In genomic region chr3:150547045-150547753, GRCh38 we compare ENCODE assay signal across 8 cellular contexts. TPM values are rescaled to one million over a fixed set of nuclear protein-coding genes. Genes with fewer than 3 reads are reported as not detected.
DNase-seq lines count a peak whose midpoint lies in the region; ATAC-seq lines count a peak whose summit lies in the region.

No MANE protein-coding gene starts in this region.

- H3K4me1 ChIP-seq in esophagus (ENCODE audit: control insufficient read depth in 2 of 2, insufficient read depth in 2 of 2, low read length in 1 of 2): no peaks in the 10 kb centered on the region

- intact Hi-C loops in activated CD4-positive, alpha-beta T cell treated with anti-CD3 and anti-CD28 coated beads, Interleukin-2, amount 10 ng/mL, durations not matched to agents 24 days and 14 days (cut with micrococcal nuclease): loop anchor here (2.0 kb wide), 3 partner anchors 36 to 844 kb away; partner anchors contain the start of gene GPR171

- H3K9me3 ChIP-seq in esophagus (ENCODE audit: control insufficient read depth in 2 of 2, insufficient read depth in 1 of 2, low read depth in 1 of 2, low read length in 1 of 2): no peaks in the 10 kb centered on the region

- ATAC-seq in GM18519 (IDR thresholded peaks at IDR 0.05; ENCODE audit: low FRiP score, unreplicated experiment): no peak

- no peaks in the 10 kb centered on the region for H3K27me3 Mint-ChIP-seq in activated CD4-positive, alpha-beta T cell treated with anti-CD3 and anti-CD28 coated beads, Interleukin-2, amount 10 ng/mL, durations not matched to agents 24 days and 14 days

- no peak for DNase-seq in activated CD4-positive, alpha-beta T cell treated with anti-CD3 and anti-CD28 coated beads, Interleukin-2, amount 10 ng/mL, durations not matched to agents 24 days and 14 days
- no peak for DNase-seq in activated CD4-positive, alpha-beta T cell treated with anti-CD3 and anti-CD28 coated beads for 1 hour
- DNase-seq in SKM-1 (lab: John Stamatoyannopoulos, UW; ENCODE audit: unreplicated experiment) (peak; percentile 10), renal cortical epithelial cell (ENCODE audit: low read depth) (peak; percentile 70), GOT3 (lab: John Stamatoyannopoulos, UW) (no peak), C1 segment of cervical spinal cord (lab: John Stamatoyannopoulos, UW) (no peak)

- peak overlapping the region; percentile 90 for H3K4me3 Mint-ChIP-seq in activated CD4-positive, alpha-beta T cell treated with anti-CD3 and anti-CD28 coated beads, Interleukin-2, amount 10 ng/mL, durations not matched to agents 24 days and 14 days

- H3K27ac Mint-ChIP-seq in activated CD4-positive, alpha-beta T cell treated with anti-CD3 and anti-CD28 coated beads, Interleukin-2, amount 10 ng/mL, durations not matched to agents 24 days and 14 days: peak overlapping the region; percentile 95

- 13 to 20% methylated on average over 7 of the region's 7 CpGs for WGBS in esophagus, 2 donors

- H3K27ac ChIP-seq in esophagus (ENCODE audit: low read depth in 2 of 2, low read length in 1 of 2): peak overlapping the region; percentile 88 to 100

- no peaks in the 10 kb centered on the region for H3K27me3 ChIP-seq in esophagus (ENCODE audit: control insufficient read depth in 1 of 2, insufficient read depth in 2 of 2, low read length in 2 of 2)

- peaks cover 45% of the 10 kb centered on the region for H3K4me1 Mint-ChIP-seq in activated CD4-positive, alpha-beta T cell treated with anti-CD3 and anti-CD28 coated beads, Interleukin-2, amount 10 ng/mL, durations not matched to agents 24 days and 14 days

- H3K36me3 Mint-ChIP-seq in activated CD4-positive, alpha-beta T cell treated with anti-CD3 and anti-CD28 coated beads, Interleukin-2, amount 10 ng/mL, durations not matched to agents 24 days and 14 days (ENCODE audit: low read depth): peaks cover 54% of the 10 kb centered on the region

- peak overlapping the region; percentile 42 to 97 for H3K4me3 ChIP-seq in esophagus (ENCODE audit: low read depth in 1 of 2, low read length in 2 of 2)

- no peaks in the 10 kb centered on the region for H3K36me3 ChIP-seq in esophagus (ENCODE audit: control insufficient read depth in 2 of 2, insufficient read depth in 2 of 2, low read length in 1 of 2)

- no peaks in the 10 kb centered on the region for H3K9me3 Mint-ChIP-seq in activated CD4-positive, alpha-beta T cell treated with anti-CD3 and anti-CD28 coated beads, Interleukin-2, amount 10 ng/mL, durations not matched to agents 24 days and 14 days

RNA-seq across cellular contexts. Expression of gene EIF2A, which starts 0.6 kb away (rescaled TPM):
- total RNA-seq in activated CD4-positive, alpha-beta T cell treated with anti-CD3 and anti-CD28 coated beads, Interleukin-2, amount 10 ng/mL, durations not matched to agents 24 days and 14 days: 125 and 133 TPM in 2 replicates
- polyA plus RNA-seq in esophagus: 10 to 100 TPM; 50.4 to 63.7 TPM
- total RNA-seq in renal cortical epithelial cell: 148 and 187 TPM in 2 replicates

RNA-seq across cellular contexts. Expression of gene SERP1, which starts 0.9 kb away (rescaled TPM):
- 88.8 and 103 TPM in 2 replicates for total RNA-seq in activated CD4-positive, alpha-beta T cell treated with anti-CD3 and anti-CD28 coated beads, Interleukin-2, amount 10 ng/mL, durations not matched to agents 24 days and 14 days
- polyA plus RNA-seq in esophagus: 10 to 100 TPM; 36.1 to 99.0 TPM
- total RNA-seq in renal cortical epithelial cell: 144 and 170 TPM in 2 replicates

RNA-seq across cellular contexts. Expression of gene SELENOT, which starts 55.9 kb away (rescaled TPM):
- 127 and 135 TPM in 2 replicates for total RNA-seq in activated CD4-positive, alpha-beta T cell treated with anti-CD3 and anti-CD28 coated beads, Interleukin-2, amount 10 ng/mL, durations not matched to agents 24 days and 14 days
- polyA plus RNA-seq in esophagus: 10 to 100 TPM; 14.6 to 62.5 TPM
- 220 and 334 TPM in 2 replicates for total RNA-seq in renal cortical epithelial cell

Comparison
In these comparisons a context has a peak if more than half of its experiments do, and no peak if none do; other contexts are left out.
1. DNase-seq: peak in SKM-1 (single experiment) and renal cortical epithelial cell (single experiment); none in activated CD4-positive, alpha-beta T cell treated with anti-CD3 and anti-CD28 coated beads, Interleukin-2, amount 10 ng/mL, durations not matched to agents 24 days and 14 days (single experiment), activated CD4-positive, alpha-beta T cell treated with anti-CD3 and anti-CD28 coated beads for 1 hour (single experiment), GOT3 (single experiment) and C1 segment of cervical spinal cord (0 of 14).